18 cellular contexts compared by ENCODE assay signal in the genomic region with DNA sequence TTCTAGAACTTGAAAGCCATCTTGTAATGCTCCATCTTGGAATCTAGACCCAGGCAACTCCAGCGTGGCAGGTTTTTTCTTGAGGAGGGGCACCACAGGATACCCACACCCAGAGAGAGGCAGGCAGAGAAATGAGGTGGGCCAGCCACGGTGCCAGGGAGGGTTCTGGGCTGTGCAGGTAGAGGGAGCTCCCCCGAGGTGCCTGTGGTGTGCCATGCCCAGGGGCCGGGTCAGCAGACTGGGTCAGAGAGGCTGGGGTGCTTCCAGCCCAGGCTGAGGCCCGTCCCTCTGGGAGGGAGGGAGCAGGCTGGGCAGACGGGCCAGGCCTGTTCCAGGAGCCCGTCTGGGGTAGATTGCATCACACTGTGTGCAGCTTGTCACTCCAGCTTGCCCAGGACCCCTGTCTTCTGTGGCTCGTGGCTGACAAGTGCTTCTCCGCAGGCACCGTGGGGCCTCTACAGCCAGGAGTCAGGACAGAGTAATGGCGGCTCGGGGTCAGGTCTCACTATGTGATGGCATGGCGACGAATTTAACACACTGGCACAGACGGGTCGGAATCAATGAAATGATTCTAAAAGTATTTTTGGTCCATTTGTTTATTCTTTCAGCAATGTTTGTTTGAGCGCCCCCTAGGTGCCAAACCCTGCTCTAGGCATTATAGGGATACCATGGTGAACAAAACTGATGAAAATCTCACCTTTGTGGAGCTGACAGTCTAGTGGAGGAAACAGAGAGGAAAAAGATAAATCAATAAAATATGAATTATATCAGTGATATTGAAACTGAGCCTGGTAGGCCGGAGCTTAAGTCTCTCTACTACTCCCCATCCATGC.
DNase-seq lines count a peak whose midpoint lies in the region; ATAC-seq and TF ChIP-seq lines count a peak whose summit lies in the region.
"Had no signal": no experiment of that assay in that cellular context is flagged by ENCODE, and none has a peak within 500 bp of the region (broad histone marks: within the 10 kb centered on the region; RNA-seq: fewer than 3 reads in every experiment).

No MANE protein-coding gene starts in this region.

- H3K9me3 Mint-ChIP-seq in MCF 10A (ENCODE audit: unreplicated experiment) (peaks cover 9% of the 10 kb centered on the region), endothelial cell (ENCODE audit: unreplicated experiment) (no peaks in the 10 kb centered on the region)

- TF ChIP-seq POLR2A in breast epithelium (IDR thresholded peaks at IDR 0.05): no peak

- ATAC-seq in GM18907 (IDR thresholded peaks at IDR 0.05; ENCODE audit: unreplicated experiment): no peak
- ATAC-seq: stimulated activated naive B cell treated with anti-CD40 and anti-IgM and Interleukin-4, amounts not matched to agents 10 μg/mL and 1 μg/mL and 100 μg/mL, for 72 hours had no signal

- H3K9me3 ChIP-seq in breast epithelium: no peaks in the 10 kb centered on the region
- H3K9me3 ChIP-seq: uterus had no signal

- CTCF ChIA-PET in MCF 10A (lab: Yijun Ruan, JAX): interaction anchor here (0.7 kb wide), 2 partner anchors 18 to 152 kb away, joined by 4 read pairs; no protein-coding TSS in a partner anchor

- H3K4me3 Mint-ChIP-seq in MCF 10A (ENCODE audit: unreplicated experiment): no peak overlapping the region
- H3K4me3 Mint-ChIP-seq in endothelial cell (ENCODE audit: unreplicated experiment): no peak overlapping the region
- H3K4me3 Mint-ChIP-seq: brain had no signal

- peak; percentile 11 for TF ChIP-seq CTCF in MCF 10A (IDR thresholded peaks at IDR 0.05; ENCODE audit: unreplicated experiment)
- TF ChIP-seq CTCF in breast epithelium (IDR thresholded peaks at IDR 0.05): no peak
- peak; percentile 43 for TF ChIP-seq CTCF in endothelial cell (IDR thresholded peaks at IDR 0.05; ENCODE audit: unreplicated experiment)

- no peak overlapping the region for H3K27ac Mint-ChIP-seq in MCF 10A (ENCODE audit: low read depth, unreplicated experiment)
- H3K27ac Mint-ChIP-seq in endothelial cell (ENCODE audit: unreplicated experiment): peak overlapping the region; percentile 24
- H3K27ac Mint-ChIP-seq: stimulated activated naive B cell treated with anti-CD40 and anti-IgM and Interleukin-4, amounts not matched to agents 10 μg/mL and 1 μg/mL and 100 μg/mL, for 72 hours had no signal

- BruUV-seq in MCF 10A (replicated peaks; lab: Mats Ljungman, UMichigan): no TSS peak

- POLR2A ChIA-PET in MCF 10A (lab: Yijun Ruan, JAX): no interaction called here

- H3K4me1 ChIP-seq in breast epithelium: no peaks in the 10 kb centered on the region
- H3K4me1 ChIP-seq: uterus had no signal

- H3K27me3 ChIP-seq in breast epithelium: no peaks in the 10 kb centered on the region
- H3K27me3 ChIP-seq: uterus had no signal

- no peak overlapping the region for H3K27ac ChIP-seq in breast epithelium
- H3K27ac ChIP-seq: uterus had no signal

- intact Hi-C loops in MCF 10A (cut with micrococcal nuclease): no loop called here
- intact Hi-C loops in breast epithelium (cut with DNase I; ENCODE audit: low total_unique reads): no loop called here

- no peaks in the 10 kb centered on the region for H3K4me1 Mint-ChIP-seq in MCF 10A (ENCODE audit: insufficient read depth, unreplicated experiment)
- peaks cover 9% of the 10 kb centered on the region for H3K4me1 Mint-ChIP-seq in endothelial cell (ENCODE audit: unreplicated experiment)

- no peaks in the 10 kb centered on the region for H3K36me3 ChIP-seq in breast epithelium
- H3K36me3 ChIP-seq: uterus had no signal

- no peak for DNase-seq in MCF 10A (ENCODE audit: unreplicated experiment)
- no peak for DNase-seq in breast epithelium (ENCODE audit: low spot score in 2 of 2)
- DNase-seq in MV-4-11 (lab: John Stamatoyannopoulos, UW): peak; percentile 51
- no peak for DNase-seq in endothelial cell (ENCODE audit: low spot score)
- no peak for DNase-seq in GM19238 (ENCODE audit: insufficient read length, low spot score)
- DNase-seq in amniotic stem cell (lab: John Stamatoyannopoulos, UW): no peak
- DNase-seq in SIG-M5 (lab: John Stamatoyannopoulos, UW): no peak
- DNase-seq: activated CD4-positive, CD25-positive, alpha-beta regulatory T cell; activated effector memory CD4-positive, alpha-beta T cell treated with Interleukin-2 at 50 U/mL for 16 hours; AML-193; NCI-H187; NCI-H748 treated with DMSO at 0.1 percent for 48 hours; right cardiac atrium; stimulated activated CD4-positive, alpha-beta T cell treated with anti-CD3 and anti-CD28 coated beads, Interleukin-2, amount 100 ng/mL, for 48 hours; stimulated activated naive B cell treated with anti-CD40 and anti-IgM and Interleukin-4, amounts not matched to agents 10 μg/mL and 1 μg/mL and 100 μg/mL, for 72 hours; uterus had no signal

- H3K36me3 Mint-ChIP-seq in MCF 10A (ENCODE audit: insufficient read depth, unreplicated experiment): no peaks in the 10 kb centered on the region
- peaks cover 4% of the 10 kb centered on the region for H3K36me3 Mint-ChIP-seq in endothelial cell (ENCODE audit: low read depth, unreplicated experiment)
- H3K36me3 Mint-ChIP-seq: brain had no signal

- H3K4me3 ChIP-seq in breast epithelium: no peak overlapping the region
- H3K4me3 ChIP-seq: uterus had no signal

- H3K27me3 Mint-ChIP-seq in MCF 10A (ENCODE audit: insufficient read depth, unreplicated experiment) (peaks cover 28% of the 10 kb centered on the region), endothelial cell (ENCODE audit: unreplicated experiment) (no peaks in the 10 kb centered on the region)

Comparison
In these comparisons a context has a peak if more than half of its experiments do, and no peak if none do; other contexts are left out.
1. CTCF ChIP-seq: peak in MCF 10A (single experiment) and endothelial cell (single experiment); none in breast epithelium (0 of 3).